18 cellular contexts compared by ENCODE assay signal in genomic region chr15:61133361-61133760, GRCh38.
"Had no signal": no experiment of that assay in that cellular context is flagged by ENCODE, and none has a peak within 500 bp of the region (broad histone marks: within the 10 kb centered on the region; RNA-seq: fewer than 3 reads in every experiment).

No MANE protein-coding gene starts in this region.

- H3K9me3 ChIP-seq: left ventricle myocardium inferior, neutrophil, suprapubic skin, thyroid gland, upper lobe of left lung, vagina had no signal

- H3K4me3 ChIP-seq: left ventricle myocardium inferior, lung, suprapubic skin, thyroid gland, upper lobe of left lung, vagina had no signal

- H3K4me3 Mint-ChIP-seq: naive thymus-derived CD4-positive, alpha-beta T cell had no signal

- H3K27ac Mint-ChIP-seq: naive thymus-derived CD4-positive, alpha-beta T cell had no signal

- H3K9me3 Mint-ChIP-seq: naive thymus-derived CD4-positive, alpha-beta T cell had no signal

- H3K27ac ChIP-seq: left ventricle myocardium inferior, neutrophil, suprapubic skin, thyroid gland, upper lobe of left lung, vagina had no signal

- FAIRE-seq: endometrium, kidney, small intestine had no signal

- H3K27me3 ChIP-seq: neutrophil, suprapubic skin, thyroid gland, upper lobe of left lung, vagina had no signal

- H3K36me3 ChIP-seq: left ventricle myocardium inferior, neutrophil, suprapubic skin, thyroid gland, upper lobe of left lung, vagina had no signal

- H3K36me3 Mint-ChIP-seq: naive thymus-derived CD4-positive, alpha-beta T cell had no signal

- H3K4me1 ChIP-seq: suprapubic skin, thyroid gland, upper lobe of left lung had no signal

- ATAC-seq: esophagus mucosa; left cardiac atrium; naive thymus-derived CD4-positive, alpha-beta T cell; sciatic nerve had no signal

- DNase-seq: effector memory CD4-positive, alpha-beta T cell; foreskin fibroblast; kidney; left cardiac atrium; left ventricle myocardium inferior; naive thymus-derived CD4-positive, alpha-beta T cell; small intestine; stimulated activated CD4-positive, alpha-beta T cell treated with anti-CD3 and anti-CD28 coated beads, Interleukin-2, amount 100 ng/mL, for 48 hours; stimulated activated naive CD4-positive, alpha-beta T cell treated with Interleukin-2 at 50 U/mL for 16 hours; thyroid gland; upper lobe of left lung had no signal
